ENCODE assay signal across 1 cellular context in genomic region chr3:127675651-127676391, GRCh38.
TF ChIP-seq lines count a peak whose summit lies in the region.

No MANE protein-coding gene starts in this region.

TF ChIP-seq in H1, 55 proteins besides CTCF, POLR2A, EP300 and RAD21:
- no peak for TF ChIP-seq SIRT6 (IDR thresholded peaks at IDR 0.05; ENCODE audit: low read length)
